Comparison of ENCODE assay signal across 9 cellular contexts in genomic region chr1:39159224-39160036, GRCh38. TPM values are rescaled to one million over a fixed set of nuclear protein-coding genes. Genes with fewer than 3 reads are reported as not detected.
DNase-seq lines count a peak whose midpoint lies in the region; ATAC-seq, FAIRE-seq and TF ChIP-seq lines count a peak whose summit lies in the region.
"Had no signal": no experiment of that assay in that cellular context is flagged by ENCODE, and none has a peak within 500 bp of the region (broad histone marks: within the 10 kb centered on the region; RNA-seq: fewer than 3 reads in every experiment).

No MANE protein-coding gene starts in this region.

- H3K4me1 ChIP-seq in SJSA1 (replicated peaks) (peaks cover 55% of the 10 kb centered on the region), foreskin keratinocyte (peaks cover 39% of the 10 kb centered on the region), pancreas (peaks cover 18 to 53% (median 36%) of the 10 kb centered on the region in 3 donors)

- TF ChIP-seq CTCF in foreskin keratinocyte (conservative IDR thresholded peaks at IDR 0.05) (no peak), pancreas (IDR thresholded peaks at IDR 0.05) (no peak)

- H3K4me3 ChIP-seq in SJSA1: no peak overlapping the region
- H3K4me3 ChIP-seq in pancreas: peak overlapping the region in 2 of 4 donors; percentile 25 to 32
- H3K4me3 ChIP-seq: adrenal gland had no signal

- no peak for FAIRE-seq in pancreas (lab: Jason Lieb, UNC)

- peak; percentile 76 for ATAC-seq in foreskin keratinocyte
- peak; percentile 65 to 79 (median 71) for ATAC-seq in pancreas
- no peak for ATAC-seq in GM18873 (IDR thresholded peaks at IDR 0.05; ENCODE audit: low FRiP score, unreplicated experiment)
- no peak for ATAC-seq in GM18870 (IDR thresholded peaks at IDR 0.05; ENCODE audit: unreplicated experiment)

- WGBS in pancreas, 2 donors: 21 to 23% methylated on average over 1 of the region's 1 CpG

- H3K9me3 ChIP-seq in SJSA1 (replicated peaks): no peaks in the 10 kb centered on the region
- H3K9me3 ChIP-seq in pancreas: no peaks in the 10 kb centered on the region
- H3K9me3 ChIP-seq: adrenal gland had no signal

- intact Hi-C loops in pancreas (cut with DNase I): no loop called here

- peak; percentile 34 for DNase-seq in Daoy (ENCODE audit: low read depth)
- peak; percentile 64 to 65 for DNase-seq in SJSA1 (ENCODE audit: low read depth in 1 of 2, low spot score in 2 of 2)
- peak; percentile 64 to 79 for DNase-seq in foreskin keratinocyte
- DNase-seq in pancreas: peak in 4 of 6 donors; percentile 42 to 61 (median 50)
- DNase-seq in stimulated activated CD4-positive, alpha-beta T cell treated with anti-CD3 and anti-CD28 coated beads, Interleukin-4, amount 100 ng/mL, for 1 hour: no peak
- DNase-seq in COR-L47 (lab: John Stamatoyannopoulos, UW): no peak
- DNase-seq: adrenal gland had no signal

- H3K27me3 ChIP-seq in SJSA1 (replicated peaks) (no peaks in the 10 kb centered on the region), foreskin keratinocyte (no peaks in the 10 kb centered on the region), pancreas (no peaks in the 10 kb centered on the region)
- H3K27me3 ChIP-seq: adrenal gland had no signal

- no peaks in the 10 kb centered on the region; the same call in 1 of the 2 replicates for H3K36me3 ChIP-seq in SJSA1
- H3K36me3 ChIP-seq in pancreas: no peaks in the 10 kb centered on the region
- H3K36me3 ChIP-seq: adrenal gland had no signal

- H3K27ac ChIP-seq in SJSA1 (peak overlapping the region; percentile 19; the same call in 1 of the 2 replicates), foreskin keratinocyte (peak overlapping the region; percentile 62), pancreas (peak overlapping the region; percentile 85 to 94 (median 88))

RNA-seq across cellular contexts. Expression of gene MACF1, which starts 45.1 kb away (rescaled TPM):
- 117 and 127 TPM in 2 replicates for total RNA-seq in Daoy (2014; rRNA removed; shearing (Covaris generic))
- total RNA-seq in SJSA1 (2014; rRNA removed; shearing (Covaris generic)): 147 and 211 TPM in 2 replicates
- total RNA-seq in foreskin keratinocyte (138 and 151 TPM in 2 replicates), pancreas (100 to 1,000 TPM in 3 of 6 donors, 10 to 100 TPM in 3; 80.3 to 161 (median 107) TPM)
- polyA plus RNA-seq in foreskin keratinocyte (37.4 and 38.0 TPM in 2 replicates), pancreas (10 to 100 TPM; 49.8 to 58.8 TPM)

Comparison
In these comparisons a context has a peak if more than half of its experiments do, and no peak if none do; other contexts are left out.
1. DNase-seq: peak in Daoy (single experiment), SJSA1 (2 of 2), foreskin keratinocyte (2 of 2) and pancreas (4 of 6); none in stimulated activated CD4-positive, alpha-beta T cell treated with anti-CD3 and anti-CD28 coated beads, Interleukin-4, amount 100 ng/mL, for 1 hour (single experiment) and COR-L47 (single experiment).
2. H3K27ac ChIP-seq: peak in every context shown above with its lines; median percentile 88 in pancreas; 62 in foreskin keratinocyte; 19 in SJSA1.
3. ATAC-seq: peak in foreskin keratinocyte (single experiment) and pancreas (4 of 4); none in GM18873 (single experiment) and GM18870 (single experiment).